In genomic region chr10:103396067-103396788, GRCh38 we compare ENCODE assay signal across 8 cellular contexts. TPM values are rescaled to one million over a fixed set of nuclear protein-coding genes. Genes with fewer than 3 reads are reported as not detected.
DNase-seq lines count a peak whose midpoint lies in the region; ATAC-seq, FAIRE-seq and TF ChIP-seq lines count a peak whose summit lies in the region.

Gene ATP5MK, minus strand, starts transcription at chr10:103396475. Its CDS starts 4,018 bp downstream, at chr10:103392457.
Gene PDCD11, plus strand, starts transcription at chr10:103396626. Its CDS starts 1,801 bp downstream, at chr10:103398427.

- H3K27ac ChIP-seq in left ventricle myocardium inferior (replicated peaks) (peak within 1 kb of the TSS; percentile 95), prostate gland (peak within 1 kb of the TSS; percentile 61 to 65)

- peak; percentile 99 for ATAC-seq in HG02870 (IDR thresholded peaks at IDR 0.05; ENCODE audit: unreplicated experiment)

- no peaks in the 10 kb centered on the region for H3K27me3 ChIP-seq in left ventricle myocardium inferior (ENCODE audit: low read depth)
- H3K27me3 ChIP-seq in prostate gland (replicated peaks; ENCODE audit: insufficient read depth): no peaks in the 10 kb centered on the region

- H3K4me1 ChIP-seq in left ventricle myocardium inferior (peaks cover 56% of the 10 kb centered on the region), prostate gland (replicated peaks) (peaks cover 14% of the 10 kb centered on the region)

- no peaks in the 10 kb centered on the region for H3K9me3 Mint-ChIP-seq in T-helper 1 cell treated with Interleukin-12 subunit alpha and Interleukin-12 subunit beta and Interleukin-4 antibody, amounts not matched to agents 30 μg/mL and 1 μg/mL, for 36 hours

- peak; percentile 100 for FAIRE-seq in GM12892 (lab: Jason Lieb, UNC)
- peak; percentile 93 for FAIRE-seq in urothelium cell line (lab: Jason Lieb, UNC)

- DNase-seq in GM12892 (ENCODE audit: insufficient read length) (peak; percentile 91), NCI-H146 treated with DMSO at 0.1 percent for 48 hours (lab: John Stamatoyannopoulos, UW; ENCODE audit: unreplicated experiment) (peak; percentile 97), amygdala (lab: John Stamatoyannopoulos, UW) (peak; percentile 75 to 99 (median 96)), left ventricle myocardium inferior (peak; percentile 98), prostate gland (ENCODE audit: low spot score) (peak; percentile 98), urothelium cell line (ENCODE audit: low spot score) (peak; percentile 99)

- H3K36me3 ChIP-seq in left ventricle myocardium inferior (peaks cover 53% of the 10 kb centered on the region), prostate gland (no peaks in the 10 kb centered on the region)

- peaks cover 39% of the 10 kb centered on the region for H3K36me3 Mint-ChIP-seq in T-helper 1 cell treated with Interleukin-12 subunit alpha and Interleukin-12 subunit beta and Interleukin-4 antibody, amounts not matched to agents 30 μg/mL and 1 μg/mL, for 36 hours (ENCODE audit: low read depth)

- H3K9me3 ChIP-seq in left ventricle myocardium inferior (replicated peaks) (no peaks in the 10 kb centered on the region), prostate gland (no peaks in the 10 kb centered on the region)

- under 1% methylated on average over 56 of the region's 56 CpGs for WGBS in prostate gland

- peak within 1 kb of the TSS; percentile 86 for H3K27ac Mint-ChIP-seq in T-helper 1 cell treated with Interleukin-12 subunit alpha and Interleukin-12 subunit beta and Interleukin-4 antibody, amounts not matched to agents 30 μg/mL and 1 μg/mL, for 36 hours

- TF ChIP-seq CTCF in left ventricle myocardium inferior (IDR thresholded peaks at IDR 0.05; ENCODE audit: borderline replicate concordance) (peak; percentile 31), prostate gland (IDR thresholded peaks at IDR 0.05) (peak in 2 of 4 experiments; percentile 11 to 16)

- peaks cover 39% of the 10 kb centered on the region for H3K4me1 Mint-ChIP-seq in T-helper 1 cell treated with Interleukin-12 subunit alpha and Interleukin-12 subunit beta and Interleukin-4 antibody, amounts not matched to agents 30 μg/mL and 1 μg/mL, for 36 hours (ENCODE audit: low read depth)

- peak within 1 kb of the TSS; percentile 88 for H3K4me3 ChIP-seq in left ventricle myocardium inferior
- peak within 1 kb of the TSS; percentile 51 to 74 for H3K4me3 ChIP-seq in prostate gland

- TF ChIP-seq POLR2A in GM12892 (IDR thresholded peaks at IDR 0.05; ENCODE audit: low read depth, low read length): peak; percentile 96
- TF ChIP-seq POLR2A in prostate gland (IDR thresholded peaks at IDR 0.05): peak; percentile 38

- H3K27me3 Mint-ChIP-seq in T-helper 1 cell treated with Interleukin-12 subunit alpha and Interleukin-12 subunit beta and Interleukin-4 antibody, amounts not matched to agents 30 μg/mL and 1 μg/mL, for 36 hours (ENCODE audit: low read depth): no peaks in the 10 kb centered on the region

- H3K4me3 Mint-ChIP-seq in T-helper 1 cell treated with Interleukin-12 subunit alpha and Interleukin-12 subunit beta and Interleukin-4 antibody, amounts not matched to agents 30 μg/mL and 1 μg/mL, for 36 hours: peak within 1 kb of the TSS; percentile 92

- intact Hi-C loops in left ventricle myocardium inferior (cut with micrococcal nuclease) (no loop called here), prostate gland (cut with DNase I) (loop anchor here (1.0 kb wide), 1 partner anchor 28 kb away; no protein-coding TSS in a partner anchor)

RNA-seq across cellular contexts. Expression of gene ATP5MK, which starts in this region (rescaled TPM):
- 626 TPM for polyA plus RNA-seq in GM12892 (2012; ENCODE audit: missing spikeins)
- 1,231 TPM for total RNA-seq in left ventricle myocardium inferior
- total RNA-seq in prostate gland: 100 to 1,000 TPM; 206 to 234 TPM

RNA-seq across cellular contexts. Expression of gene PDCD11, which starts in this region (rescaled TPM):
- 24.1 TPM for polyA plus RNA-seq in GM12892 (2012; ENCODE audit: missing spikeins)
- total RNA-seq in left ventricle myocardium inferior: 11.2 TPM
- total RNA-seq in prostate gland: 10 to 100 TPM; 13.3 to 33.8 TPM

Comparison
In these comparisons a context has a peak if more than half of its experiments do, and no peak if none do; other contexts are left out.
1. Peak in every context shown above with its lines: DNase-seq, ATAC-seq, H3K4me3 ChIP-seq and H3K27ac ChIP-seq.